In the genomic region with DNA sequence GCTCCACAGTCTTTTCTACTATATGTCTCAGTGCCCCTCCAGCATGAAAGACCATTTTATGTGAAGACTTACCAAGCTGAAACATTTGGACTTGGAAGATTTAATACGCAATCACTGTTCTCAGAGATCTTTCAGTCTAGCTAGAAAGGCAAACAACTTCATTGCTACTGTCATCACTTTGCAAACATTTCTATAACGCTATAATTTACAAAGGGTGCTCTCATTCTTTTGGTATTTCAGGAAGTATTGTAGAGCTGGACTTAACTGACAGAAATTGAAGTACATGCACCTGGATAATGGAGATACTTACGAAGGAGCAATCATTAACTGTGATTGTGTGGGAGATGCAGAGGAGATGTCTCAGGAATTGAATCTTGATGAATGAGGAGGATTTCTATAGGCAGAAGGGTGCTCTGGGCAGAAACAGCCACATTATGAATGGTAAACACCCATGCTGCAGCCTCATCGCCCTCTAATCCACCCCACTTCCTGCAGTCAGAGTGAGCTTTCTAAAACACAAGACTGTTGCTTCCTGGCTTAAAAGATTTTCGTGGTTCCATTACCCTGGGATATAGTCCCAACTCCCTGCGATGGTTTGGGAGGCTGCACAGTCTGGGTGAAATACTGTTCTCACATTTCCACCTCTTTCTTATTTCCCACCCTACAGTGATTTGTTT, we compare ENCODE assay signal across 16 cellular contexts.
DNase-seq lines count a peak whose midpoint lies in the region; ATAC-seq, FAIRE-seq and TF ChIP-seq lines count a peak whose summit lies in the region.
"Had no signal": no experiment of that assay in that cellular context is flagged by ENCODE, and none has a peak within 500 bp of the region (broad histone marks: within the 10 kb centered on the region; RNA-seq: fewer than 3 reads in every experiment).

No MANE protein-coding gene starts in this region.

- peak overlapping the region in 1 of 2 experiments; percentile 34; a peak in 1 of 4 replicates for H4K8ac ChIP-seq in IMR-90 (ENCODE audit: low read depth in 2 of 2, low read length in 2 of 2)

- H2AFZ ChIP-seq in IMR-90 (replicated peaks; ENCODE audit: low read length, poor library complexity): peak overlapping the region; percentile 46
- no peak overlapping the region for H2AFZ ChIP-seq in keratinocyte (ENCODE audit: control insufficient read depth, low read length)

- no peak overlapping the region for H3K18ac ChIP-seq in IMR-90 (ENCODE audit: low read depth, low read length)

- H3K4me1 ChIP-seq in BLaER1 (peaks cover 16% of the 10 kb centered on the region), IMR-90 (ENCODE audit: control insufficient read depth, insufficient read depth, low read length) (no peaks in the 10 kb centered on the region), keratinocyte (ENCODE audit: control insufficient read depth, extremely low read depth, insufficient read depth, low read length) (no peaks in the 10 kb centered on the region)

- POLR2A ChIA-PET in IMR-90 (lab: Charles Lee; ENCODE audit: unreplicated experiment): no interaction called here

- H2BK20ac ChIP-seq in IMR-90 (ENCODE audit: low read depth, low read length): no peak overlapping the region

- no peak overlapping the region for H3K23ac ChIP-seq in IMR-90 (ENCODE audit: low read depth, low read length)

- H3K9me1 ChIP-seq in IMR-90 (ENCODE audit: insufficient read depth, low read length) (no peaks in the 10 kb centered on the region), keratinocyte (ENCODE audit: control insufficient read depth, extremely low read depth, insufficient read depth, low read length) (no peaks in the 10 kb centered on the region)

- H2BK5ac ChIP-seq in IMR-90 (ENCODE audit: low read depth, low read length, poor library complexity, severe bottlenecking): no peak overlapping the region

- dilution Hi-C loops in IMR-90 (cut with HindIII; ENCODE audit: low sequenced_read_pairs, unreplicated experiment): no loop called here
- dilution Hi-C loops in keratinocyte (cut with MboI; ENCODE audit: extremely low pct_ligation_motif_present, low sequenced_read_pairs): no loop called here

- TF ChIP-seq POLR2A in IMR-90 (IDR thresholded peaks at IDR 0.05; ENCODE audit: low read depth, low read length): no peak

- no peak for TF ChIP-seq CTCF in IMR-90 (conservative IDR thresholded peaks at IDR 0.05; ENCODE audit: low read depth, low read length)
- TF ChIP-seq CTCF in keratinocyte (optimal IDR thresholded peaks at IDR 0.05 in 1 of 3, IDR thresholded peaks at IDR 0.05 in 1 of 3, conservative IDR thresholded peaks at IDR 0.05 in 1 of 3; ENCODE audit: extremely low read depth in 1 of 3, insufficient read depth in 2 of 3, low read length in 3 of 3): no peak

- no peak overlapping the region for H3K56ac ChIP-seq in IMR-90 (ENCODE audit: extremely low read depth, insufficient read depth, low read length)

- H3K36me3 ChIP-seq in BLaER1 (no peaks in the 10 kb centered on the region), IMR-90 (ENCODE audit: control insufficient read depth, insufficient read depth, low read length) (no peaks in the 10 kb centered on the region), keratinocyte (ENCODE audit: control insufficient read depth in 2 of 2, extremely low read depth in 1 of 2, insufficient read depth in 2 of 2, low read length in 2 of 2) (no peaks in the 10 kb centered on the region)

- H3K9me3 ChIP-seq in BLaER1 (0 out of 2 replicates have a peak, but pooled peaks cover 5% of the 10 kb centered on the region), IMR-90 (ENCODE audit: control insufficient read depth, insufficient read depth, low read length) (no peaks in the 10 kb centered on the region), keratinocyte (ENCODE audit: control insufficient read depth, low read depth, low read length) (no peaks in the 10 kb centered on the region)

- H3K79me1 ChIP-seq in IMR-90 (ENCODE audit: low read depth in 1 of 2, low read length in 2 of 2): no peaks in the 10 kb centered on the region

- no peak overlapping the region for H3K14ac ChIP-seq in IMR-90 (replicated peaks; ENCODE audit: low read depth, low read length)

- peak overlapping the region; percentile 11; the same call in 1 of the 2 replicates for H3K4me2 ChIP-seq in BLaER1
- peak overlapping the region; percentile 13; the same call in 1 of the 2 replicates for H3K4me2 ChIP-seq in IMR-90 (ENCODE audit: low read depth, low read length)
- H3K4me2 ChIP-seq in keratinocyte (ENCODE audit: control insufficient read depth, extremely low read depth, insufficient read depth, low read depth, low read length): no peak overlapping the region

- peak; percentile 7 for DNase-seq in IMR-90
- peak; percentile 29 for DNase-seq in amniotic epithelial cell (ENCODE audit: low read depth)
- no peak for DNase-seq in keratinocyte (ENCODE audit: low read depth, low spot score)
- no peak for DNase-seq in DMS153 treated with DMSO at 0.1 percent for 48 hours (lab: John Stamatoyannopoulos, UW; ENCODE audit: unreplicated experiment)
- no peak for DNase-seq in NCI-H524 (lab: John Stamatoyannopoulos, UW)
- no peak for DNase-seq in NOMO-1 treated with dmso at 0.1 percent for 144 hours (lab: John Stamatoyannopoulos, UW; ENCODE audit: unreplicated experiment)
- DNase-seq in NCI-H2081 (lab: John Stamatoyannopoulos, UW): no peak
- DNase-seq: ACHN; CD8-positive, alpha-beta memory T cell; KBM-7; NCI-H1092; NCI-H1694; NCI-H2171 treated with DMSO at 0.1 percent for 48 hours; NCI-H510A treated with DMSO at 0.1 percent for 48 hours had no signal

- H3K27ac ChIP-seq in BLaER1: no peak overlapping the region
- H3K27ac ChIP-seq in IMR-90 (ENCODE audit: insufficient read depth, low read length): no peak overlapping the region
- H3K27ac ChIP-seq in keratinocyte (ENCODE audit: control insufficient read depth, insufficient read depth, low read length): no peak overlapping the region

- no peak overlapping the region for H3K4me3 ChIP-seq in BLaER1
- no peak overlapping the region for H3K4me3 ChIP-seq in IMR-90 (ENCODE audit: insufficient read depth, low read depth, low read length)
- H3K4me3 ChIP-seq in keratinocyte (ENCODE audit: control insufficient read depth in 2 of 3, extremely low read depth in 1 of 3, insufficient read depth in 2 of 3, low read depth in 1 of 3, low read length in 3 of 3): no peak overlapping the region

- CTCF ChIA-PET in IMR-90 (lab: Yijun Ruan, JAX): no interaction called here

- H2AK5ac ChIP-seq in IMR-90 (ENCODE audit: low read depth, low read length): no peak overlapping the region

- H2BK120ac ChIP-seq in IMR-90 (ENCODE audit: low read depth, low read length): no peak overlapping the region

- intact Hi-C loops in IMR-90 (cut with micrococcal nuclease): no loop called here

- H4K20me1 ChIP-seq in BLaER1 (no peaks in the 10 kb centered on the region), IMR-90 (ENCODE audit: insufficient read depth, low read length) (no peaks in the 10 kb centered on the region), keratinocyte (ENCODE audit: control insufficient read depth, extremely low read depth, insufficient read depth, low read length) (no peaks in the 10 kb centered on the region)

- no peak overlapping the region for H4K5ac ChIP-seq in IMR-90 (ENCODE audit: low read depth, low read length)

- no peaks in the 10 kb centered on the region for H3K79me2 ChIP-seq in keratinocyte (ENCODE audit: control insufficient read depth, insufficient read depth, low read length)

- H2AK9ac ChIP-seq in IMR-90 (replicated peaks; ENCODE audit: low read depth, low read length, poor library complexity): no peak overlapping the region

- TF ChIP-seq RAD21 in IMR-90 (IDR thresholded peaks at IDR 0.05; ENCODE audit: low read length): no peak

- FAIRE-seq in keratinocyte (lab: Jason Lieb, UNC): peak; percentile 29

- H3K27me3 ChIP-seq in BLaER1 (no peaks in the 10 kb centered on the region), IMR-90 (ENCODE audit: control insufficient read depth, insufficient read depth, low read length) (no peaks in the 10 kb centered on the region), keratinocyte (ENCODE audit: control insufficient read depth, extremely low read depth, insufficient read depth, low read length) (no peaks in the 10 kb centered on the region)

- H3K4ac ChIP-seq in IMR-90 (ENCODE audit: low read depth, low read length): no peak overlapping the region

- no peak overlapping the region for H2BK15ac ChIP-seq in IMR-90 (ENCODE audit: low read depth, low read length)

- H3K9ac ChIP-seq in BLaER1 (no peak overlapping the region), IMR-90 (ENCODE audit: low read depth, low read length) (no peak overlapping the region), keratinocyte (ENCODE audit: control insufficient read depth, extremely low read depth, insufficient read depth, low read length) (no peak overlapping the region)

- no TSS peak for BruUV-seq in IMR-90 (replicated peaks; lab: Mats Ljungman, UMichigan)

- in situ Hi-C loops in IMR-90 (cut with MboI; ENCODE audit: low sequenced_read_pairs): no loop called here

- no peak overlapping the region for H4K91ac ChIP-seq in IMR-90 (ENCODE audit: insufficient read depth, low read depth, low read length)

- 83% methylated on average over 1 of the region's 6 CpGs; no CpG with 5 or more reads in 1 of the 2 experiments for WGBS in IMR-90 (ENCODE audit: extremely low coverage in 2 of 2, insufficient read length in 1 of 2), 2 experiments

- peak; percentile 44 for ATAC-seq in IMR-90 (ENCODE audit: low read depth)
- ATAC-seq: HCT116 had no signal

TF ChIP-seq in IMR-90, 13 proteins besides CTCF, POLR2A, EP300 and RAD21 (continues in another document):
- TF ChIP-seq SMC3 (IDR thresholded peaks at IDR 0.05; ENCODE audit: low read depth, low read length) (no peak), NFE2L2 (IDR thresholded peaks at IDR 0.05; ENCODE audit: low read depth, low read length) (no peak), CEBPB (IDR thresholded peaks at IDR 0.05; ENCODE audit: low read depth, low read length) (no peak), MAZ (IDR thresholded peaks at IDR 0.05; ENCODE audit: borderline replicate concordance, low read depth, low read length) (no peak), BHLHE40 (IDR thresholded peaks at IDR 0.05; ENCODE audit: low read depth, low read length) (no peak), MXI1 (IDR thresholded peaks at IDR 0.05; ENCODE audit: borderline replicate concordance, low read depth, low read length) (no peak), MAFK (IDR thresholded peaks at IDR 0.05; ENCODE audit: low read depth, low read length) (no peak)
- TF ChIP-seq, protein P1, sequence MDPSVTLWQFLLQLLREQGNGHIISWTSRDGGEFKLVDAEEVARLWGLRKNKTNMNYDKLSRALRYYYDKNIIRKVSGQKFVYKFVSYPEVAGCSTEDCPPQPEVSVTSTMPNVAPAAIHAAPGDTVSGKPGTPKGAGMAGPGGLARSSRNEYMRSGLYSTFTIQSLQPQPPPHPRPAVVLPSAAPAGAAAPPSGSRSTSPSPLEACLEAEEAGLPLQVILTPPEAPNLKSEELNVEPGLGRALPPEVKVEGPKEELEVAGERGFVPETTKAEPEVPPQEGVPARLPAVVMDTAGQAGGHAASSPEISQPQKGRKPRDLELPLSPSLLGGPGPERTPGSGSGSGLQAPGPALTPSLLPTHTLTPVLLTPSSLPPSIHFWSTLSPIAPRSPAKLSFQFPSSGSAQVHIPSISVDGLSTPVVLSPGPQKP (IDR thresholded peaks at IDR 0.05; ENCODE audit: borderline replicate concordance, low read depth, low read length): no peak

Comparison
In these comparisons a context has a peak if more than half of its experiments do, and no peak if none do; other contexts are left out.
1. DNase-seq: peak in IMR-90 (single experiment) and amniotic epithelial cell (single experiment); none in keratinocyte (single experiment), DMS153 treated with DMSO at 0.1 percent for 48 hours (single experiment), NCI-H524 (0 of 2), NOMO-1 treated with dmso at 0.1 percent for 144 hours (single experiment) and NCI-H2081 (0 of 2).